27 cellular contexts compared by ENCODE assay signal in the genomic region with DNA sequence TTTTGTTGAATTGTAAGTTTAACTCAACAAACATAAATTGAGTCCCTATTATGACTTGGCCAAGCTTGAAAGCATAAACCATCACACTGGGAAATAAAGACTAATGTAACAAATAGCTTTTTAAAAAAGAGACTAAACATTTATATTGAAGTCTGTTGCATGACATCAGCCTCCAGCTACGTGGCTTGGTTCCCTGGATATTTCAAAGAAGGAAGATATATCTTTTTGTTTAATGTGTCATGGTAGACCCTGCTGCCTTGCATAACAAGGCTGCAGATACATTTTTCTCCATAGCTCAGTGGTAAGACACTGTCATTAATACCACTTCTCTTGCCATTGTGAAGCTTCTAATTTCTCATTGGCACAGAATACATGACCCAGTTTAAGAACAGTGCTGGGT. TPM values are rescaled to one million over a fixed set of nuclear protein-coding genes. Genes with fewer than 3 reads are reported as not detected.
DNase-seq lines count a peak whose midpoint lies in the region; ATAC-seq and TF ChIP-seq lines count a peak whose summit lies in the region.
"Had no signal": no experiment of that assay in that cellular context is flagged by ENCODE, and none has a peak within 500 bp of the region (broad histone marks: within the 10 kb centered on the region; RNA-seq: fewer than 3 reads in every experiment).

No MANE protein-coding gene starts in this region.

- DNase-seq in CD4-positive, CD25-positive, alpha-beta regulatory T cell: no peak
- DNase-seq in amniotic epithelial cell (ENCODE audit: low read depth): peak; percentile 24
- DNase-seq in iris pigment epithelial cell (ENCODE audit: low read depth): peak; percentile 57
- no peak for DNase-seq in activated naive CD4-positive, alpha-beta T cell treated with Interleukin-2 at 50 U/mL for 16 hours
- DNase-seq in sigmoid colon: no peak
- DNase-seq in T-helper 1 cell: no peak
- DNase-seq: AML-193; DMS 273 treated with DMSO at 0.1 percent for 48 hours; DND-41; GM23248; NCI-H1092 treated with DMSO at 0.1 percent for 48 hours; NCI-H1436 treated with DMSO at 0.1 percent for 48 hours; NCI-H2029; NCI-H2171; NCI-H345; NCI-H524; NCI-H774; NK-92 treated with Interleukin-12 subunit alpha and Interleukin-12 subunit beta, amount 100 ng/mL, for 24 hours; SHP77 treated with DMSO at 0.1 percent for 48 hours had no signal

- H3K9me3 ChIP-seq in CD4-positive, CD25-positive, alpha-beta regulatory T cell (ENCODE audit: control insufficient read depth in 2 of 2, low read length in 2 of 2): no peaks in the 10 kb centered on the region
- no peaks in the 10 kb centered on the region for H3K9me3 ChIP-seq in sigmoid colon
- H3K9me3 ChIP-seq: HAP-1 had no signal

- no peaks in the 10 kb centered on the region for H3K4me1 ChIP-seq in CD4-positive, CD25-positive, alpha-beta regulatory T cell (ENCODE audit: control insufficient read depth, insufficient read depth, low read length, poor library complexity, severe bottlenecking)
- peaks cover 0 to 23% (median 13%) of the 10 kb centered on the region in 4 donors for H3K4me1 ChIP-seq in sigmoid colon

- peaks cover 39% of the 10 kb centered on the region for H3K36me3 Mint-ChIP-seq in CD4-positive, CD25-positive, alpha-beta regulatory T cell
- peaks cover 50% of the 10 kb centered on the region for H3K36me3 Mint-ChIP-seq in stimulated activated memory B cell treated with anti-CD40 and anti-IgM and Interleukin-4, amounts not matched to agents 10 μg/mL and 1 μg/mL and 100 μg/mL, for 72 hours

- no peaks in the 10 kb centered on the region for H3K27me3 ChIP-seq in CD4-positive, CD25-positive, alpha-beta regulatory T cell (ENCODE audit: control insufficient read depth, insufficient read depth, low read length)
- H3K27me3 ChIP-seq in sigmoid colon: no peaks in the 10 kb centered on the region

- H3K9me3 Mint-ChIP-seq in CD4-positive, CD25-positive, alpha-beta regulatory T cell: peaks cover 0 to 4% (median 0%) of the 10 kb centered on the region in 7 donors
- peaks cover 3% of the 10 kb centered on the region for H3K9me3 Mint-ChIP-seq in stimulated activated memory B cell treated with anti-CD40 and anti-IgM and Interleukin-4, amounts not matched to agents 10 μg/mL and 1 μg/mL and 100 μg/mL, for 72 hours

- ATAC-seq in CD4-positive, CD25-positive, alpha-beta regulatory T cell (ENCODE audit: low read depth in 2 of 2): no peak
- ATAC-seq in stimulated activated memory B cell treated with anti-CD40 and anti-IgM and Interleukin-4, amounts not matched to agents 10 μg/mL and 1 μg/mL and 100 μg/mL, for 72 hours: no peak
- ATAC-seq: GM12878 had no signal

- no peak for TF ChIP-seq POLR2A in sigmoid colon (IDR thresholded peaks at IDR 0.05)

- H3K36me3 ChIP-seq in CD4-positive, CD25-positive, alpha-beta regulatory T cell (ENCODE audit: control insufficient read depth, insufficient read depth, low read length): peaks cover 16% of the 10 kb centered on the region
- peaks cover 0 to 45% (median 4%) of the 10 kb centered on the region in 4 donors for H3K36me3 ChIP-seq in sigmoid colon

- H3K4me3 ChIP-seq in CD4-positive, CD25-positive, alpha-beta regulatory T cell (ENCODE audit: low read depth, low read length): no peak overlapping the region
- H3K4me3 ChIP-seq in sigmoid colon: no peak overlapping the region
- H3K4me3 ChIP-seq: GM12878, GM23248, HAP-1, SK-N-MC had no signal

- H3K27me3 Mint-ChIP-seq in CD4-positive, CD25-positive, alpha-beta regulatory T cell: no peaks in the 10 kb centered on the region
- H3K27me3 Mint-ChIP-seq in stimulated activated memory B cell treated with anti-CD40 and anti-IgM and Interleukin-4, amounts not matched to agents 10 μg/mL and 1 μg/mL and 100 μg/mL, for 72 hours: no peaks in the 10 kb centered on the region

- peak overlapping the region in 2 of 3 donors; percentile 17 to 86 for H3K27ac Mint-ChIP-seq in CD4-positive, CD25-positive, alpha-beta regulatory T cell
- peak overlapping the region; percentile 8 for H3K27ac Mint-ChIP-seq in stimulated activated memory B cell treated with anti-CD40 and anti-IgM and Interleukin-4, amounts not matched to agents 10 μg/mL and 1 μg/mL and 100 μg/mL, for 72 hours

- no peak overlapping the region for H3K4me3 Mint-ChIP-seq in CD4-positive, CD25-positive, alpha-beta regulatory T cell
- no peak overlapping the region for H3K4me3 Mint-ChIP-seq in stimulated activated memory B cell treated with anti-CD40 and anti-IgM and Interleukin-4, amounts not matched to agents 10 μg/mL and 1 μg/mL and 100 μg/mL, for 72 hours

- H3K27ac ChIP-seq in CD4-positive, CD25-positive, alpha-beta regulatory T cell (ENCODE audit: insufficient read depth, low read length, poor library complexity, severe bottlenecking): no peak overlapping the region
- H3K27ac ChIP-seq in sigmoid colon: peak overlapping the region in 1 of 4 donors; percentile 71
- H3K27ac ChIP-seq: C4-2B, GM23248, KMS-11, RWPE1, SK-N-MC had no signal

- TF ChIP-seq CTCF in sigmoid colon (IDR thresholded peaks at IDR 0.05): no peak

- no peak for TF ChIP-seq EP300 in sigmoid colon (IDR thresholded peaks at IDR 0.05)

- intact Hi-C loops in sigmoid colon (cut with DNase I): no loop called here

- 78 to 79% methylated on average over 1 of the region's 1 CpG for WGBS in sigmoid colon, 2 donors

- H3K4me1 Mint-ChIP-seq in CD4-positive, CD25-positive, alpha-beta regulatory T cell: peaks cover 4 to 14% (median 9%) of the 10 kb centered on the region in 4 donors
- H3K4me1 Mint-ChIP-seq in stimulated activated memory B cell treated with anti-CD40 and anti-IgM and Interleukin-4, amounts not matched to agents 10 μg/mL and 1 μg/mL and 100 μg/mL, for 72 hours: peaks cover 40% of the 10 kb centered on the region

RNA-seq across cellular contexts. Expression of a gene that starts 13.9 kb away (rescaled TPM):
- total RNA-seq in CD4-positive, CD25-positive, alpha-beta regulatory T cell: 17.3 TPM
- 10 to 100 TPM; 35.8 to 47.3 (median 41.6) TPM for polyA plus RNA-seq in CD4-positive, CD25-positive, alpha-beta regulatory T cell
- total RNA-seq in sigmoid colon: 10 to 100 TPM; 45.5 to 62.8 (median 53.7) TPM
- 10 to 100 TPM; 12.3 to 30.0 (median 16.2) TPM for polyA plus RNA-seq in sigmoid colon

RNA-seq across cellular contexts. Expression of a gene that starts 40.4 kb away (rescaled TPM):
- 38.1 TPM for total RNA-seq in CD4-positive, CD25-positive, alpha-beta regulatory T cell
- polyA plus RNA-seq in CD4-positive, CD25-positive, alpha-beta regulatory T cell: 10 to 100 TPM; 13.2 to 16.9 (median 14.5) TPM
- total RNA-seq in sigmoid colon: 10 to 100 TPM; 22.5 to 40.7 (median 30.6) TPM
- 10 to 100 TPM in 1 of 3 donors, 1 to 10 TPM in 2; 5.3 to 16.8 (median 8.3) TPM for polyA plus RNA-seq in sigmoid colon

RNA-seq across cellular contexts. Expression of a gene that starts 49.4 kb away (rescaled TPM):
- 169 TPM for total RNA-seq in CD4-positive, CD25-positive, alpha-beta regulatory T cell
- polyA plus RNA-seq in CD4-positive, CD25-positive, alpha-beta regulatory T cell: 10 to 100 TPM; 41.3 to 69.2 (median 45.7) TPM
- total RNA-seq in sigmoid colon: 10 to 100 TPM in 1 of 4 donors, 1 to 10 TPM in 3; 4.6 to 14.3 (median 7.7) TPM
- 10 to 100 TPM in 1 of 3 donors, 1 to 10 TPM in 2; 2.1 to 10.4 (median 6.6) TPM for polyA plus RNA-seq in sigmoid colon
- total RNA-seq: GM23248, HT1080 had no signal

Comparison
In these comparisons a context has a peak if more than half of its experiments do, and no peak if none do; other contexts are left out.
1. DNase-seq: peak in amniotic epithelial cell (single experiment) and iris pigment epithelial cell (single experiment); none in CD4-positive, CD25-positive, alpha-beta regulatory T cell (0 of 3), activated naive CD4-positive, alpha-beta T cell treated with Interleukin-2 at 50 U/mL for 16 hours (single experiment), sigmoid colon (single experiment) and T-helper 1 cell (0 of 5).
2. RNA of a gene that starts 49.4 kb away (total RNA-seq): 169 TPM in CD4-positive, CD25-positive, alpha-beta regulatory T cell (single experiment); 4.6 to 14.3 TPM in sigmoid colon; every median in the first group is over 10 times any median in the second.